9 cellular contexts compared by ENCODE assay signal in genomic region chr1:39214714-39214997, GRCh38. TPM values are rescaled to one million over a fixed set of nuclear protein-coding genes. Genes with fewer than 3 reads are reported as not detected.
DNase-seq lines count a peak whose midpoint lies in the region; ATAC-seq and TF ChIP-seq lines count a peak whose summit lies in the region.
"Had no signal": no experiment of that assay in that cellular context is flagged by ENCODE, and none has a peak within 500 bp of the region (broad histone marks: within the 10 kb centered on the region; RNA-seq: fewer than 3 reads in every experiment).

No MANE protein-coding gene starts in this region.

- H3K9me3 ChIP-seq in heart right ventricle (no peaks in the 10 kb centered on the region), BE2C (no peaks in the 10 kb centered on the region), testis (no peaks in the 10 kb centered on the region)

- H3K36me3 ChIP-seq in heart right ventricle (peaks cover 0 to 4% (median 0%) of the 10 kb centered on the region in 9 donors), BE2C (no peaks in the 10 kb centered on the region), testis (ENCODE audit: low read depth, missing control alignments) (no peaks in the 10 kb centered on the region)

- CTCF ChIA-PET in RWPE1 (lab: Yijun Ruan, JAX) = interaction anchor here (0.6 to 1.6 kb wide), 6 partner anchors 12 to 116 kb away, joined by 3 to 4 read pairs (median 4); no protein-coding TSS in a partner anchor

- H3K4me1 ChIP-seq in heart right ventricle = peaks cover 11 to 87% (median 65%) of the 10 kb centered on the region in 9 donors
- no peaks in the 10 kb centered on the region for H3K4me1 ChIP-seq in BE2C
- peaks cover 16% of the 10 kb centered on the region for H3K4me1 ChIP-seq in testis

- 6 to 21% methylated on average over 1 of the region's 1 CpG for WGBS in heart right ventricle, 2 donors
- WGBS in testis, 2 donors = 50 to 59% methylated on average over 1 of the region's 1 CpG

- intact Hi-C loops in heart right ventricle (cut with DNase I) (no loop called here), testis (cut with DNase I; ENCODE audit: low total_unique reads) (no loop called here)

- ATAC-seq in GM21717 (IDR thresholded peaks at IDR 0.05; ENCODE audit: unreplicated experiment) (peak; percentile 8), heart right ventricle (peak in 3 of 8 donors; percentile 24 to 50 (median 39)), GM21423 (IDR thresholded peaks at IDR 0.05; ENCODE audit: unreplicated experiment) (no peak)

- TF ChIP-seq CTCF in RWPE1 (conservative IDR thresholded peaks at IDR 0.05; ENCODE audit: low read depth) (no peak), heart right ventricle (IDR thresholded peaks at IDR 0.05) (no peak), BE2C (IDR thresholded peaks at IDR 0.05; ENCODE audit: low read depth, low read length) (no peak), testis (IDR thresholded peaks at IDR 0.05) (no peak)

- DNase-seq in RWPE1 (ENCODE audit: low spot score) (no peak), heart right ventricle (no peak), BE2C (no peak), testis (no peak), AG20443 (ENCODE audit: low spot score) (no peak)
- DNase-seq: stimulated activated CD4-positive, alpha-beta T cell treated with anti-CD3 and anti-CD28 coated beads, Interleukin-4, amount 100 ng/mL, for 1 hour had no signal

- peak overlapping the region in 9 of 10 donors; percentile 11 to 51 (median 31) for H3K4me3 ChIP-seq in heart right ventricle
- H3K4me3 ChIP-seq in skin epidermis = no peak overlapping the region
- no peak overlapping the region for H3K4me3 ChIP-seq in BE2C (ENCODE audit: low read depth, low read length)
- no peak overlapping the region for H3K4me3 ChIP-seq in testis

- POLR2A ChIA-PET in RWPE1 (lab: Yijun Ruan, JAX; ENCODE audit: low non-redundant PET) = interaction anchor here (0.5 kb wide), 1 partner anchor 47 kb away, joined by 4 read pairs; no protein-coding TSS in a partner anchor

- H3K27me3 ChIP-seq in heart right ventricle (no peaks in the 10 kb centered on the region), BE2C (no peaks in the 10 kb centered on the region), testis (no peaks in the 10 kb centered on the region)

- TF ChIP-seq POLR2A in testis (IDR thresholded peaks at IDR 0.05) = no peak

- peak overlapping the region; percentile 64; the same call in 1 of the 2 replicates for H3K27ac ChIP-seq in RWPE1
- H3K27ac ChIP-seq in heart right ventricle = peak overlapping the region; percentile 48 to 89 (median 81)
- peak overlapping the region in 18 of 21 experiments; percentile 4 to 84 (median 56) for H3K27ac ChIP-seq in skin epidermis
- peak overlapping the region in 1 of 2 donors; percentile 38 for H3K27ac ChIP-seq in testis

RNA-seq across cellular contexts. Expression of gene MACF1, which starts 10.2 kb away (rescaled TPM):
- total RNA-seq in heart right ventricle = 100 to 1,000 TPM; 157 to 379 (median 325) TPM
- polyA plus RNA-seq in heart right ventricle = 100 to 1,000 TPM in 1 of 2 donors, 10 to 100 TPM in 1; 85.3 to 136 TPM
- polyA plus RNA-seq in BE2C (2012; ENCODE audit: insufficient read depth, insufficient read length, low read depth) = 24.3 TPM
- 100 to 1,000 TPM; 422 to 494 TPM for total RNA-seq in testis
- 136 TPM for polyA plus RNA-seq in testis (ENCODE audit: insufficient read depth, low read depth, low replicate concordance)

Comparison
In these comparisons a context has a peak if more than half of its experiments do, and no peak if none do; other contexts are left out.
1. H3K4me3 ChIP-seq: peak in heart right ventricle (9 of 10); none in skin epidermis (0 of 7), BE2C (single experiment) and testis (0 of 2).